Comparison of ENCODE assay signal across 8 cellular contexts in genomic region chr20:49594143-49594928, GRCh38. TPM values are rescaled to one million over a fixed set of nuclear protein-coding genes. Genes with fewer than 3 reads are reported as not detected.
DNase-seq lines count a peak whose midpoint lies in the region; ATAC-seq and TF ChIP-seq lines count a peak whose summit lies in the region.

No MANE protein-coding gene starts in this region.

- H3K4me3 ChIP-seq in BLaER1 treated with 17β-estradiol and CSF1 and Interleukin-3, amounts not matched to agents 10 nM and 100 nM = peak overlapping the region in 1 of 10 experiments; percentile 17; a peak in 1 of 20 replicates
- no peak overlapping the region for H3K4me3 ChIP-seq in mucosa of rectum (ENCODE audit: low read length in 2 of 2)
- H3K4me3 ChIP-seq in testis = no peak overlapping the region

- intact Hi-C loops in testis (cut with DNase I; ENCODE audit: low total_unique reads) = no loop called here

- TF ChIP-seq POLR2A in testis (IDR thresholded peaks at IDR 0.05) = no peak

- 55 to 64% methylated on average over 12 of the region's 12 CpGs for WGBS in testis, 2 donors

- no peaks in the 10 kb centered on the region for H4K20me1 ChIP-seq in BLaER1 treated with 17β-estradiol and CSF1 and Interleukin-3, amounts not matched to agents 10 nM and 100 nM

- no peaks in the 10 kb centered on the region for H3K27me3 ChIP-seq in BLaER1 treated with 17β-estradiol and CSF1 and Interleukin-3, amounts not matched to agents 10 nM and 100 nM
- H3K27me3 ChIP-seq in mucosa of rectum (ENCODE audit: control insufficient read depth in 2 of 2, insufficient read depth in 2 of 2, low read length in 2 of 2) = no peaks in the 10 kb centered on the region
- no peaks in the 10 kb centered on the region for H3K27me3 ChIP-seq in testis

- H3K9ac ChIP-seq in BLaER1 treated with 17β-estradiol and CSF1 and Interleukin-3, amounts not matched to agents 10 nM and 100 nM = peak overlapping the region in 9 of 11 experiments; percentile 67 to 86 (median 78); a peak in 18 of 22 replicates
- H3K9ac ChIP-seq in mucosa of rectum (ENCODE audit: low read depth in 1 of 2, low read length in 2 of 2) = no peak overlapping the region

- no peaks in the 10 kb centered on the region; a peak in 1 of 22 replicates for H3K36me3 ChIP-seq in BLaER1 treated with 17β-estradiol and CSF1 and Interleukin-3, amounts not matched to agents 10 nM and 100 nM
- H3K36me3 ChIP-seq in mucosa of rectum (ENCODE audit: control insufficient read depth in 2 of 2, insufficient read depth in 2 of 2, low read length in 2 of 2) (no peaks in the 10 kb centered on the region), testis (ENCODE audit: low read depth, missing control alignments) (no peaks in the 10 kb centered on the region)

- ATAC-seq in GM18519 (IDR thresholded peaks at IDR 0.05; ENCODE audit: low FRiP score, unreplicated experiment) = no peak

- H3K27ac ChIP-seq in BLaER1 treated with 17β-estradiol and CSF1 and Interleukin-3, amounts not matched to agents 10 nM and 100 nM = peak overlapping the region in 9 of 11 experiments; percentile 81 to 97 (median 90); a peak in 19 of 22 replicates
- H3K27ac ChIP-seq in mucosa of rectum (ENCODE audit: low read depth in 2 of 2, low read length in 2 of 2) (peak overlapping the region; percentile 49 to 56), testis (peak overlapping the region; percentile 48 to 71)

- DNase-seq in OCI-M1 (lab: John Stamatoyannopoulos, UW) (peak; percentile 73), amniotic stem cell (lab: John Stamatoyannopoulos, UW) (peak; percentile 54), testis (peak; percentile 60), NCI-H146 treated with DMSO at 0.1 percent for 48 hours (lab: John Stamatoyannopoulos, UW; ENCODE audit: unreplicated experiment) (no peak), DMS79 (lab: John Stamatoyannopoulos, UW) (no peak)

- no peak for TF ChIP-seq CTCF in testis (IDR thresholded peaks at IDR 0.05)

- H3K4me1 ChIP-seq in BLaER1 treated with 17β-estradiol and CSF1 and Interleukin-3, amounts not matched to agents 10 nM and 100 nM = peaks cover 33 to 89% (median 86%) of the 10 kb centered on the region in 10 experiments
- H3K4me1 ChIP-seq in mucosa of rectum (ENCODE audit: control insufficient read depth in 2 of 2, insufficient read depth in 2 of 2, low read length in 2 of 2) (peaks cover 5 to 8% of the 10 kb centered on the region in 2 donors), testis (peaks cover 7% of the 10 kb centered on the region)

- H3K4me2 ChIP-seq in BLaER1 treated with 17β-estradiol and CSF1 and Interleukin-3, amounts not matched to agents 10 nM and 100 nM = peak overlapping the region; percentile 52 to 88 (median 81)

- H3K9me3 ChIP-seq in BLaER1 treated with 17β-estradiol and CSF1 and Interleukin-3, amounts not matched to agents 10 nM and 100 nM (replicated peaks in 1 of 11) = peaks cover 0 to 14% (median 4%) of the 10 kb centered on the region in 11 experiments; a peak in 13 of 22 replicates
- H3K9me3 ChIP-seq in mucosa of rectum (ENCODE audit: control insufficient read depth in 2 of 2, low read length in 2 of 2) = no peaks in the 10 kb centered on the region
- no peaks in the 10 kb centered on the region for H3K9me3 ChIP-seq in testis

RNA-seq across cellular contexts. Expression of gene PTGIS, which starts 26.4 kb away (rescaled TPM):
- total RNA-seq in testis = 10 to 100 TPM; 12.2 to 13.0 TPM
- polyA plus RNA-seq in testis (ENCODE audit: insufficient read depth, low read depth, low replicate concordance) = 30.3 TPM

Comparison
In these comparisons a context has a peak if more than half of its experiments do, and no peak if none do; other contexts are left out.
1. H3K9ac ChIP-seq: peak in BLaER1 treated with 17β-estradiol and CSF1 and Interleukin-3, amounts not matched to agents 10 nM and 100 nM (9 of 11); none in mucosa of rectum (0 of 2).
2. DNase-seq: peak in OCI-M1 (single experiment), amniotic stem cell (single experiment) and testis (single experiment); none in NCI-H146 treated with DMSO at 0.1 percent for 48 hours (single experiment) and DMS79 (single experiment).
3. Peak in every context shown above with its lines, with median percentiles within 50 percentile points of each other: H3K27ac ChIP-seq.